ENCODE assay signal across 25 cellular contexts in genomic region chr6:38566295-38566694, GRCh38.
"Had no signal": no experiment of that assay in that cellular context is flagged by ENCODE, and none has a peak within 500 bp of the region (broad histone marks: within the 10 kb centered on the region; RNA-seq: fewer than 3 reads in every experiment).

No MANE protein-coding gene starts in this region.

- H3K27me3 ChIP-seq: dorsolateral prefrontal cortex, foreskin keratinocyte, hepatocyte, right lobe of liver, spleen, tibial artery, upper lobe of left lung, vagina had no signal

- H3K4me3 ChIP-seq: coronary artery, dorsolateral prefrontal cortex, hepatocyte, psoas muscle, right lobe of liver, spleen, tibial artery, upper lobe of left lung, vagina had no signal

- H3K4me1 Mint-ChIP-seq: nephron progenitor cell had no signal

- H3K27ac Mint-ChIP-seq: naive thymus-derived CD4-positive, alpha-beta T cell; nephron progenitor cell; stimulated activated memory B cell treated with anti-CD40 and anti-IgM and Interleukin-4, amounts not matched to agents 10 μg/mL and 1 μg/mL and 100 μg/mL, for 72 hours; stimulated activated naive CD8-positive, alpha-beta T cell treated with anti-CD3 and anti-CD28 coated beads, Interleukin-15, Interleukin-2, amounts not matched to agents 100 ng/mL and 50 ng/mL, for 24 hours had no signal

- H3K9me3 ChIP-seq: psoas muscle, right lobe of liver, spleen, tibial artery, upper lobe of left lung, vagina had no signal

- ATAC-seq: esophagus mucosa; foreskin keratinocyte; left colon; left ventricle myocardium superior; naive thymus-derived CD4-positive, alpha-beta T cell; psoas muscle; right lobe of liver; stimulated activated memory B cell treated with anti-CD40 and anti-IgM and Interleukin-4, amounts not matched to agents 10 μg/mL and 1 μg/mL and 100 μg/mL, for 72 hours had no signal

- H3K4me2 ChIP-seq: hepatocyte had no signal

- H3K27ac ChIP-seq: coronary artery, dorsolateral prefrontal cortex, foreskin keratinocyte, hepatocyte, parathyroid adenoma, psoas muscle, right lobe of liver, spleen, tibial artery, upper lobe of left lung, vagina had no signal

- H3K27me3 Mint-ChIP-seq: stimulated activated memory B cell treated with anti-CD40 and anti-IgM and Interleukin-4, amounts not matched to agents 10 μg/mL and 1 μg/mL and 100 μg/mL, for 72 hours; stimulated activated naive CD8-positive, alpha-beta T cell treated with anti-CD3 and anti-CD28 coated beads, Interleukin-15, Interleukin-2, amounts not matched to agents 100 ng/mL and 50 ng/mL, for 24 hours had no signal

- H2AFZ ChIP-seq: hepatocyte, parathyroid adenoma had no signal

- H3K9me3 Mint-ChIP-seq: nephron progenitor cell; stimulated activated memory B cell treated with anti-CD40 and anti-IgM and Interleukin-4, amounts not matched to agents 10 μg/mL and 1 μg/mL and 100 μg/mL, for 72 hours; stimulated activated naive CD8-positive, alpha-beta T cell treated with anti-CD3 and anti-CD28 coated beads, Interleukin-15, Interleukin-2, amounts not matched to agents 100 ng/mL and 50 ng/mL, for 24 hours had no signal

- H3K4me3 Mint-ChIP-seq: naive thymus-derived CD4-positive, alpha-beta T cell; nephron progenitor cell; stimulated activated memory B cell treated with anti-CD40 and anti-IgM and Interleukin-4, amounts not matched to agents 10 μg/mL and 1 μg/mL and 100 μg/mL, for 72 hours; stimulated activated naive CD8-positive, alpha-beta T cell treated with anti-CD3 and anti-CD28 coated beads, Interleukin-15, Interleukin-2, amounts not matched to agents 100 ng/mL and 50 ng/mL, for 24 hours had no signal

- H3K4me1 ChIP-seq: parathyroid adenoma, psoas muscle, right lobe of liver, tibial artery, vagina had no signal

- DNase-seq: dorsolateral prefrontal cortex; effector CD8-positive, alpha-beta T cell; foreskin keratinocyte; head of caudate nucleus; left colon; left ventricle myocardium superior; mesendoderm; naive thymus-derived CD4-positive, alpha-beta T cell; nephron progenitor cell; psoas muscle; retina; right lobe of liver; spleen; stimulated activated CD4-positive, alpha-beta T cell treated with anti-CD3 and anti-CD28 coated beads, Interleukin-15, amount 100 ng/mL, for 24 hours; stimulated activated CD4-positive, alpha-beta T cell treated with anti-CD3 and anti-CD28 coated beads, Interleukin-1b, Interleukin-23, amount 100 ng/mL, for 48 hours; stimulated activated CD4-positive, alpha-beta T cell treated with anti-CD3 and anti-CD28 coated beads, Interleukin-4, amount 100 ng/mL, for 24 hours; tibial artery; upper lobe of left lung had no signal

- H3K79me2 ChIP-seq: hepatocyte, parathyroid adenoma had no signal

- H3K36me3 ChIP-seq: right lobe of liver, tibial artery, upper lobe of left lung, vagina had no signal
